10 cellular contexts compared by ENCODE assay signal in the genomic region with DNA sequence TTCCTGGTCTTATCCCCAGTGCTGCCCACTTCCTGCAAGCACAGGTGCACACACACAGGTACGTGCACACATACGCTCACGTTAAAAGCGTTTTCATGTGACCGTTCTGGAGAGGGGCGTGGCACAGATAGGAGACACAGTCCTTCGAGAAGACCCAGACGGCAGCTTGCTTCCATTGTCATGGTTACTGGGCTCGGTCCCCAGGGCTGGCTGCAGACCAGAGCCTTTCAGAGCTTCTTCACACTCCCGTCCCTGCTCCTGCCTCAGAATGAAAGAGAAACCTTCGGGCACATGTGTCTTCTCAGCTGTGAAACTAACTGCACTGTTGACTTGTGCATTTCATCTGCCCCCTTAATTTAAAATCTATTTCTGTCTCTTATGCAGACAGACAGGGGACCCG.
DNase-seq lines count a peak whose midpoint lies in the region; ATAC-seq, FAIRE-seq and TF ChIP-seq lines count a peak whose summit lies in the region.
"Had no signal": no experiment of that assay in that cellular context is flagged by ENCODE, and none has a peak within 500 bp of the region (broad histone marks: within the 10 kb centered on the region; RNA-seq: fewer than 3 reads in every experiment).

No MANE protein-coding gene starts in this region.

- H3K27me3 ChIP-seq in H1 (replicated peaks in 1 of 4; ENCODE audit: control insufficient read depth in 3 of 4, extremely low read depth in 1 of 4, insufficient read depth in 3 of 4, low read length in 3 of 4), result no peaks in the 10 kb centered on the region
- H3K27me3 ChIP-seq: heart left ventricle had no signal

- H4K5ac ChIP-seq in H1 (ENCODE audit: insufficient read length, low read depth, low read length), result no peak overlapping the region

- H3K79me1 ChIP-seq in H1 (ENCODE audit: low read depth, low read length), result no peaks in the 10 kb centered on the region; the same call in 1 of the 2 replicates

- TF ChIP-seq RAD21 in H1 (IDR thresholded peaks at IDR 0.05 in 1 of 2, conservative IDR thresholded peaks at IDR 0.05 in 1 of 2; ENCODE audit: low read depth in 2 of 2, low read length in 2 of 2), result no peak

- peaks cover 0 to 11% of the 10 kb centered on the region in 2 experiments; a peak in 3 of 4 replicates for H3K79me2 ChIP-seq in H1 (ENCODE audit: control insufficient read depth in 1 of 2, insufficient read depth in 2 of 2, low read length in 2 of 2)

- TF ChIP-seq EP300 in H1 (IDR thresholded peaks at IDR 0.05; ENCODE audit: borderline replicate concordance in 1 of 2, low read depth in 2 of 2, low read length in 2 of 2), result no peak

- no peak overlapping the region for H3K23ac ChIP-seq in H1 (ENCODE audit: insufficient read length)

- H3K36me3 ChIP-seq in H1 (ENCODE audit: control insufficient read depth in 2 of 4, insufficient read depth in 4 of 4, low read length in 3 of 4), result no peaks in the 10 kb centered on the region

- H3K14ac ChIP-seq in H1 (ENCODE audit: insufficient read length), result no peak overlapping the region

- H3K4ac ChIP-seq in H1 (replicated peaks; ENCODE audit: insufficient read length, low read depth, low read length), result no peak overlapping the region

- 83% methylated on average over 12 of the region's 12 CpGs; no CpG with 5 or more reads in 1 of the 2 experiments for WGBS in H1 (ENCODE audit: extremely low coverage in 1 of 2, insufficient coverage in 1 of 2, insufficient read length in 1 of 2, insufficient replicate concordance in 2 of 2, low coverage in 1 of 2, low lambda C conversion rate in 2 of 2, missing lambda C conversion rate in 1 of 2), 2 experiments

- intact Hi-C loops in Right ventricle myocardium superior (cut with DNase I) (no loop called here), cardiac septum (cut with DNase I) (no loop called here)

- H2BK120ac ChIP-seq in H1 (replicated peaks; ENCODE audit: low read depth, low read length), result no peak overlapping the region

- no peak overlapping the region for H3K4me2 ChIP-seq in H1 (ENCODE audit: insufficient read depth in 1 of 2, low read depth in 2 of 2, low read length in 2 of 2)

- no peak overlapping the region for H3K18ac ChIP-seq in H1 (ENCODE audit: extremely low read depth, low read length)

- no peak for TF ChIP-seq CTCF in H1 (IDR thresholded peaks at IDR 0.05; ENCODE audit: control extremely low read depth in 1 of 3, insufficient read depth in 1 of 3, low read depth in 1 of 3, low read length in 3 of 3)

- H3K4me1 ChIP-seq in H1 (replicated peaks in 1 of 4; ENCODE audit: control insufficient read depth in 3 of 4, insufficient read depth in 4 of 4, low read length in 3 of 4), result peaks cover 2 to 9% (median 6%) of the 10 kb centered on the region in 4 experiments

- H4K8ac ChIP-seq in H1 (ENCODE audit: extremely low read depth, insufficient read depth, low read length), result no peak overlapping the region

- ATAC-seq in Right ventricle myocardium superior (ENCODE audit: poor library complexity), result no peak
- peak; percentile 94 for ATAC-seq in HG03159 (IDR thresholded peaks at IDR 0.05; ENCODE audit: unreplicated experiment)
- no peak for ATAC-seq in HG02610 (IDR thresholded peaks at IDR 0.05; ENCODE audit: unreplicated experiment)
- ATAC-seq: heart left ventricle had no signal

- H2BK15ac ChIP-seq in H1 (ENCODE audit: low read length), result no peak overlapping the region

- no peak overlapping the region for H3K9ac ChIP-seq in H1 (replicated peaks in 1 of 4; ENCODE audit: extremely low read depth in 1 of 4, low read depth in 3 of 4, low read length in 3 of 4)

- H3K23me2 ChIP-seq in H1 (ENCODE audit: low read depth, low read length), result no peaks in the 10 kb centered on the region

- H2BK12ac ChIP-seq in H1 (ENCODE audit: low read depth, low read length), result 0 out of 2 replicates have a peak overlapping the region, but pooled peaks have one; percentile 50

- peaks cover 0 to 2% of the 10 kb centered on the region in 2 experiments for H4K20me1 ChIP-seq in H1 (replicated peaks in 1 of 2; ENCODE audit: control insufficient read depth in 1 of 2, insufficient read depth in 2 of 2, low read length in 2 of 2)

- 0 out of 2 replicates have a peak overlapping the region, but pooled peaks have one; percentile 83 for H2AK5ac ChIP-seq in H1 (ENCODE audit: low read depth, low read length)

- H3K56ac ChIP-seq in H1 (replicated peaks; ENCODE audit: insufficient read length, low read depth, low read length), result no peak overlapping the region

- H2AFZ ChIP-seq in H1 (ENCODE audit: low read length), result no peak overlapping the region

- H4K91ac ChIP-seq in H1 (replicated peaks; ENCODE audit: insufficient read length, low read length), result no peak overlapping the region

- no peak overlapping the region for H2BK5ac ChIP-seq in H1 (ENCODE audit: low read depth, low read length)

- no peaks in the 10 kb centered on the region for H3K9me3 ChIP-seq in H1 (ENCODE audit: insufficient read depth in 2 of 2, low read depth in 1 of 2, low read length in 1 of 2)
- H3K9me3 ChIP-seq: heart left ventricle had no signal

- CTCF ChIA-PET in H1 (lab: Charles Lee; ENCODE audit: partially characterized antibody), result interaction anchor here (0.6 to 2.3 kb wide), 7 partner anchors 11 to 269 kb away, joined by 3 to 8 read pairs (median 3); no protein-coding TSS in a partner anchor

- FAIRE-seq in H1 (lab: Jason Lieb, UNC), result no peak

- TF ChIP-seq POLR2A in H1 (IDR thresholded peaks at IDR 0.05; ENCODE audit: control extremely low read depth in 1 of 2, low read depth in 2 of 2, low read length in 2 of 2), result no peak

- POLR2A ChIA-PET in H1 (lab: Charles Lee; ENCODE audit: partially characterized antibody), result interaction anchor here (0.9 to 1.9 kb wide), 3 partner anchors 9 to 15 kb away, joined by 3 to 5 read pairs (median 3); no protein-coding TSS in a partner anchor

- H3K27ac ChIP-seq in H1 (ENCODE audit: low read depth, low read length), result no peak overlapping the region
- H3K27ac ChIP-seq: C4-2B, heart left ventricle had no signal

- DNase-seq in Right ventricle myocardium superior (peak; percentile 69), cardiac septum (ENCODE audit: low spot score) (no peak), H1 (ENCODE audit: low read depth in 1 of 2, low spot score in 2 of 2) (peak in 1 of 2 experiments; percentile 49), NCI-H2107 (lab: John Stamatoyannopoulos, UW) (no peak), KG1 (lab: John Stamatoyannopoulos, UW) (no peak)
- DNase-seq in stimulated activated naive CD4-positive, alpha-beta T cell (lab: John Stamatoyannopoulos, UW), result no peak

- no peak overlapping the region for H2BK20ac ChIP-seq in H1 (ENCODE audit: low read length)

- H3K4me3 ChIP-seq in H1 (ENCODE audit: extremely low read depth in 1 of 4, insufficient read depth in 2 of 4, low read depth in 3 of 4, low read length in 4 of 4), result no peak overlapping the region

TF ChIP-seq in H1, 55 proteins besides CTCF, POLR2A, EP300 and RAD21:
- TF ChIP-seq, protein P1, sequence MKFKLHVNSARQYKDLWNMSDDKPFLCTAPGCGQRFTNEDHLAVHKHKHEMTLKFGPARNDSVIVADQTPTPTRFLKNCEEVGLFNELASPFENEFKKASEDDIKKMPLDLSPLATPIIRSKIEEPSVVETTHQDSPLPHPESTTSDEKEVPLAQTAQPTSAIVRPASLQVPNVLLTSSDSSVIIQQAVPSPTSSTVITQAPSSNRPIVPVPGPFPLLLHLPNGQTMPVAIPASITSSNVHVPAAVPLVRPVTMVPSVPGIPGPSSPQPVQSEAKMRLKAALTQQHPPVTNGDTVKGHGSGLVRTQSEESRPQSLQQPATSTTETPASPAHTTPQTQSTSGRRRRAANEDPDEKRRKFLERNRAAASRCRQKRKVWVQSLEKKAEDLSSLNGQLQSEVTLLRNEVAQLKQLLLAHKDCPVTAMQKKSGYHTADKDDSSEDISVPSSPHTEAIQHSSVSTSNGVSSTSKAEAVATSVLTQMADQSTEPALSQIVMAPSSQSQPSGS (IDR thresholded peaks at IDR 0.05; ENCODE audit: low read length), result no peak
- TF ChIP-seq RBBP5 (IDR thresholded peaks at IDR 0.05; ENCODE audit: borderline replicate concordance, low read depth, low read length) (no peak), ZNF274 (IDR thresholded peaks at IDR 0.05; ENCODE audit: borderline replicate concordance, extremely low read depth, low read length) (no peak), GABPA (IDR thresholded peaks at IDR 0.05; ENCODE audit: borderline replicate concordance, insufficient read depth, low read length) (no peak)
